18 cellular contexts compared by ENCODE assay signal in the genomic region with DNA sequence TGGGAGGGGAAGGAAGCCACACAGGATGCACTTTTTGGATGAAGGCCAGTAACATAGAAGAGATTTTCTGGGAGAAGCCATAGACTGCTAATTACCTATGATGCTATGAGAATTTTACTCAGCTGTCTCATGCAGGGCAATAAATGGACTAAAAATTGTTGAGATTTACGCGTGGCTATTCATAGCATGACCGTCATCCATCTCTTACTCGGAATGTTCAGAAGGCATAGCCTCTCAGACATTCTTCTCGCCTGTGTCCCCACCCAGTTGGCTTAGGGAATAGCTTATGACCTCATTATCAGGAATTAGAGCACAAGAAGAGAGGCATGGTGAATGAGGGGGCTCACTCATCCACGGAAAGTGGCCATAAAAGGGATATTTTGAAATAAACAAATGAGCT.
"Had no signal": no experiment of that assay in that cellular context is flagged by ENCODE, and none has a peak within 500 bp of the region (broad histone marks: within the 10 kb centered on the region; RNA-seq: fewer than 3 reads in every experiment).

No MANE protein-coding gene starts in this region.

- H3K36me3 ChIP-seq: lower lobe of right lung, prostate gland, right lobe of liver had no signal

- H3K4me1 ChIP-seq: lower lobe of right lung, prostate gland, right lobe of liver had no signal

- H3K36me3 Mint-ChIP-seq: activated naive CD8-positive, alpha-beta T cell treated with anti-CD3 and anti-CD28 coated beads for 36 hours; naive thymus-derived CD4-positive, alpha-beta T cell had no signal

- ATAC-seq: esophagus mucosa; lower lobe of right lung; naive thymus-derived CD4-positive, alpha-beta T cell; right lobe of liver had no signal

- H3K4me3 Mint-ChIP-seq: activated CD4-positive, alpha-beta memory T cell treated with anti-CD3 and anti-CD28 coated beads, Interleukin-2, amount 10 ng/mL, durations not matched to agents 7 days and 5 days; activated naive CD8-positive, alpha-beta T cell treated with anti-CD3 and anti-CD28 coated beads for 36 hours; naive thymus-derived CD4-positive, alpha-beta T cell had no signal

- H3K9me3 ChIP-seq: lower lobe of right lung, prostate gland, right lobe of liver had no signal

- H3K4me3 ChIP-seq: dorsolateral prefrontal cortex, lower lobe of right lung, prostate gland, right lobe of liver had no signal

- H3K4me1 Mint-ChIP-seq: activated CD4-positive, alpha-beta memory T cell treated with anti-CD3 and anti-CD28 coated beads, Interleukin-2, amount 10 ng/mL, durations not matched to agents 7 days and 5 days; activated naive CD8-positive, alpha-beta T cell treated with anti-CD3 and anti-CD28 coated beads for 36 hours; naive thymus-derived CD4-positive, alpha-beta T cell had no signal

- H3K27ac ChIP-seq: dorsolateral prefrontal cortex, lower lobe of right lung, prostate gland, right lobe of liver, VCaP had no signal

- H3K9me3 Mint-ChIP-seq: activated CD4-positive, alpha-beta memory T cell treated with anti-CD3 and anti-CD28 coated beads, Interleukin-2, amount 10 ng/mL, durations not matched to agents 7 days and 5 days; activated naive CD8-positive, alpha-beta T cell treated with anti-CD3 and anti-CD28 coated beads for 36 hours; naive thymus-derived CD4-positive, alpha-beta T cell had no signal

- DNase-seq: activated CD4-positive, alpha-beta memory T cell treated with anti-CD3 and anti-CD28 coated beads, Interleukin-2, amount 10 ng/mL, durations not matched to agents 7 days and 5 days; activated gamma-delta T cell; activated naive CD8-positive, alpha-beta T cell treated with anti-CD3 and anti-CD28 coated beads for 36 hours; activated T-cell treated with anti-CD3 and anti-CD28 coated beads, Interleukin-2, amount 50 U/mL, for 48 hours; dorsolateral prefrontal cortex; foreskin fibroblast; left cardiac atrium; lower lobe of right lung; midbrain; naive thymus-derived CD4-positive, alpha-beta T cell; occipital lobe; right lobe of liver; stimulated activated CD4-positive, alpha-beta T cell treated with anti-CD3 and anti-CD28 coated beads, Interleukin-12 subunit alpha, Interleukin-12 subunit beta, amount 100 ng/mL, for 4 hours; stimulated activated naive CD4-positive, alpha-beta T cell; T1000 had no signal

- H3K27me3 ChIP-seq: right lobe of liver had no signal

- H3K27ac Mint-ChIP-seq: activated CD4-positive, alpha-beta memory T cell treated with anti-CD3 and anti-CD28 coated beads, Interleukin-2, amount 10 ng/mL, durations not matched to agents 7 days and 5 days; activated naive CD8-positive, alpha-beta T cell treated with anti-CD3 and anti-CD28 coated beads for 36 hours; naive thymus-derived CD4-positive, alpha-beta T cell had no signal
